19 cellular contexts compared by ENCODE assay signal in genomic region chr6:39840781-39841180, GRCh38. TPM values are rescaled to one million over a fixed set of nuclear protein-coding genes. Genes with fewer than 3 reads are reported as not detected.
"Had no signal": no experiment of that assay in that cellular context is flagged by ENCODE, and none has a peak within 500 bp of the region (broad histone marks: within the 10 kb centered on the region; RNA-seq: fewer than 3 reads in every experiment).

No MANE protein-coding gene starts in this region.

- H3K36me3 Mint-ChIP-seq: activated naive CD8-positive, alpha-beta T cell treated with anti-CD3 and anti-CD28 coated beads, Interleukin-2, amount 10 ng/mL, durations not matched to agents 7 days and 5 days; naive thymus-derived CD8-positive, alpha-beta T cell; T-cell had no signal

- H3K27ac Mint-ChIP-seq: activated CD4-positive, alpha-beta T cell treated with anti-CD3 and anti-CD28 coated beads, Interleukin-2, amount 10 ng/mL, durations not matched to agents 24 days and 14 days; activated CD8-positive, alpha-beta T cell treated with anti-CD3 and anti-CD28 coated beads for 36 hours; activated naive CD8-positive, alpha-beta T cell treated with anti-CD3 and anti-CD28 coated beads, Interleukin-2, amount 10 ng/mL, durations not matched to agents 7 days and 5 days; activated T-helper 2 cell treated with anti-CD3 and anti-CD28 coated beads, Interferon-gamma antibody, Interleukin-2, Interleukin-4, amounts not matched to agents 10 μg/mL and 5 μg/mL and 100 μg/mL, durations not matched to agents 14 hours and 24 hours and 36 hours; naive thymus-derived CD8-positive, alpha-beta T cell; T-cell had no signal

- H3K4me3 Mint-ChIP-seq: activated CD4-positive, alpha-beta T cell treated with anti-CD3 and anti-CD28 coated beads, Interleukin-2, amount 10 ng/mL, durations not matched to agents 24 days and 14 days; activated CD8-positive, alpha-beta T cell treated with anti-CD3 and anti-CD28 coated beads for 36 hours; activated naive CD8-positive, alpha-beta T cell treated with anti-CD3 and anti-CD28 coated beads, Interleukin-2, amount 10 ng/mL, durations not matched to agents 7 days and 5 days; naive thymus-derived CD8-positive, alpha-beta T cell; T-cell had no signal

- H3K4me1 Mint-ChIP-seq: activated naive CD8-positive, alpha-beta T cell treated with anti-CD3 and anti-CD28 coated beads, Interleukin-2, amount 10 ng/mL, durations not matched to agents 7 days and 5 days; T-cell had no signal

- ATAC-seq: activated CD8-positive, alpha-beta T cell treated with anti-CD3 and anti-CD28 coated beads for 36 hours; body of pancreas; left colon; naive thymus-derived CD8-positive, alpha-beta T cell; T-cell had no signal

- H3K4me3 ChIP-seq: body of pancreas, lower lobe of right lung, spleen, suprapubic skin had no signal

- H3K9me3 ChIP-seq: body of pancreas, lower lobe of right lung, SK-N-SH, spleen, suprapubic skin had no signal

- H3K4me1 ChIP-seq: body of pancreas had no signal

- H3K9me3 Mint-ChIP-seq: activated CD4-positive, alpha-beta T cell treated with anti-CD3 and anti-CD28 coated beads, Interleukin-2, amount 10 ng/mL, durations not matched to agents 24 days and 14 days; activated CD8-positive, alpha-beta T cell treated with anti-CD3 and anti-CD28 coated beads for 36 hours; activated naive CD8-positive, alpha-beta T cell treated with anti-CD3 and anti-CD28 coated beads, Interleukin-2, amount 10 ng/mL, durations not matched to agents 7 days and 5 days; activated T-helper 2 cell treated with anti-CD3 and anti-CD28 coated beads, Interferon-gamma antibody, Interleukin-2, Interleukin-4, amounts not matched to agents 10 μg/mL and 5 μg/mL and 100 μg/mL, durations not matched to agents 14 hours and 24 hours and 36 hours; naive thymus-derived CD8-positive, alpha-beta T cell; T-cell had no signal

- H3K36me3 ChIP-seq: lower lobe of right lung, suprapubic skin had no signal

- DNase-seq: activated CD4-positive, alpha-beta T cell treated with anti-CD3 and anti-CD28 coated beads, Interleukin-2, amount 10 ng/mL, durations not matched to agents 24 days and 14 days; activated CD8-positive, alpha-beta T cell treated with anti-CD3 and anti-CD28 coated beads for 36 hours; activated naive CD4-positive, alpha-beta T cell treated with Interleukin-2 at 50 U/mL for 16 hours; activated naive CD8-positive, alpha-beta T cell treated with anti-CD3 and anti-CD28 coated beads, Interleukin-2, amount 10 ng/mL, durations not matched to agents 7 days and 5 days; activated T-cell treated with anti-CD3 and anti-CD28 coated beads, Interleukin-2, amount 50 U/mL, for 1 hour; amygdala; body of pancreas; erythroblast; left colon; lower lobe of right lung; naive thymus-derived CD8-positive, alpha-beta T cell; posterior cingulate gyrus; SK-N-SH; spleen; stimulated activated naive CD4-positive, alpha-beta T cell; T-cell; T-helper 9 cell had no signal

- H3K27me3 ChIP-seq: body of pancreas, suprapubic skin had no signal

- H3K27ac ChIP-seq: body of pancreas, suprapubic skin had no signal

RNA-seq across cellular contexts. Expression of gene DAAM2, which starts 48.6 kb away (rescaled TPM):
- total RNA-seq: activated CD4-positive, alpha-beta T cell treated with anti-CD3 and anti-CD28 coated beads, Interleukin-2, amount 10 ng/mL, durations not matched to agents 24 days and 14 days; activated CD8-positive, alpha-beta T cell treated with anti-CD3 and anti-CD28 coated beads for 36 hours; activated naive CD8-positive, alpha-beta T cell treated with anti-CD3 and anti-CD28 coated beads, Interleukin-2, amount 10 ng/mL, durations not matched to agents 7 days and 5 days; activated T-helper 2 cell treated with anti-CD3 and anti-CD28 coated beads, Interferon-gamma antibody, Interleukin-2, Interleukin-4, amounts not matched to agents 10 μg/mL and 5 μg/mL and 100 μg/mL, durations not matched to agents 14 hours and 24 hours and 36 hours; naive thymus-derived CD8-positive, alpha-beta T cell had no signal
